8 cellular contexts compared by ENCODE assay signal in the genomic region with DNA sequence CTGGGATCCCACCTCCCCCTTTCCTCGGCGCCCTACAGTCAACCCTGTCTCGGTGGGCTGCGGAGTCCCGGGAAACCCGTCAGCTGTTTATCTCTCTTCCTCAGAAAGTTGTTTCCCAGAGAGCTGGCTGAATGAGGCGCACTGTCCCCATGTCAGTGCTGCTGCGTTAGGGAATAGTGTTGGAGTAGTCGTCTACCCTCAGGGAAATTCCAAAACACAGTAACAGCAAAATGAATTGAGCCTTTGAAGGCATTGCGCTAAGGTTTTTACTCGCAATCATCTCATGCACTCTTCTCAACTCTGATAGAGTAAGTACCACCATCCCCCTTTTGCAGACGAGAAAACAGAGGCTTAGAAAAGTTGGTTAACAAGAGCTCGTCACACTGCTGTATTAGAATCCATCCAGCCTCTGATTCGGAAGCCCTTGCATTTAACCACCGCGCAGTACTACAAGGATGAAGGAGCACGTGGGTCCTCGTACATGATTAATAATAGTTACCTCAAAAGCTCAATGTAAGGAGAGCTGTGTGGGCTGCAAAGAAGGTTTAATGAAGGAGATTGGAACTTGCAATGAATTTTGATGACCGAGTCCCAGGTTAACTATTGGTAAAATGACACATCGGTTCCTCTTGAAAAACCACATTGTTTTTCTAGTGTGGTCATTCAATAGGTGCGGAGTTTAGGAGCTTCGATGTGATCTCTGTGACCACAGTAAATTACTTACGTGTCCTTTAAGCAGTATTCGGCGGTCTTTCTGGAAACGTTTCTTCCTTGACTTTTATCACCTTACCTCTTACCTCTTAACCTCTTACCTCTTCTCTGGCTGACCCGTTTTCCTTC. TPM values are rescaled to one million over a fixed set of nuclear protein-coding genes. Genes with fewer than 3 reads are reported as not detected.
A peak's percentile ranks its signal among the peaks of the same experiment; 100 is the strongest.
DNase-seq lines count a peak whose midpoint lies in the region; ATAC-seq, FAIRE-seq and TF ChIP-seq lines count a peak whose summit lies in the region.

No MANE protein-coding gene starts in this region.

- H3K56ac ChIP-seq in mesendoderm (ENCODE audit: low read length) = peak overlapping the region; percentile 90

- H3K27ac ChIP-seq in A549 (peak overlapping the region; percentile 70 to 81), SU-DHL-6 (ENCODE audit: low read depth, low read length) (peak overlapping the region; percentile 34; the same call in 1 of the 2 replicates), mesendoderm (ENCODE audit: low read depth, low read length) (no peak overlapping the region), tibial artery (peak overlapping the region; percentile 83 to 91)

- peak; percentile 8 to 43; a peak in 5 of 6 replicates for ATAC-seq in A549
- ATAC-seq in HG03060 (IDR thresholded peaks at IDR 0.05; ENCODE audit: low read depth, unreplicated experiment) = peak; percentile 6

- no peak overlapping the region for H3K4ac ChIP-seq in mesendoderm (ENCODE audit: low read depth, low read length)

- FAIRE-seq in A549 (lab: Jason Lieb, UNC) = no peak

- DNase-seq in A549 (ENCODE audit: low read depth in 1 of 2, low spot score in 1 of 2) (peak; percentile 7 to 22), dermis blood vessel endothelial cell (peak; percentile 50), mesendoderm (no peak), tibial artery (no peak), ureter (ENCODE audit: low spot score) (no peak)

- H3K36me3 ChIP-seq in SU-DHL-6 (ENCODE audit: low read length) (no peaks in the 10 kb centered on the region), mesendoderm (ENCODE audit: control insufficient read depth, insufficient read depth, low read length) (no peaks in the 10 kb centered on the region), tibial artery (no peaks in the 10 kb centered on the region)

- H4K8ac ChIP-seq in mesendoderm (ENCODE audit: low read depth, low read length) = no peak overlapping the region

- CTCF ChIA-PET in A549 (lab: Yijun Ruan, JAX) = interaction anchor here (0.6 to 0.9 kb wide), 2 partner anchors 33 to 50 kb away, joined by 3 to 4 read pairs; no protein-coding TSS in a partner anchor

- H3K9me3 ChIP-seq in A549 (no peaks in the 10 kb centered on the region), SU-DHL-6 (ENCODE audit: insufficient read depth, low read length) (no peaks in the 10 kb centered on the region), tibial artery (no peaks in the 10 kb centered on the region)

- H3K4me1 ChIP-seq in A549 = peaks cover 21% of the 10 kb centered on the region; the same call in 2 of the 3 replicates
- no peaks in the 10 kb centered on the region for H3K4me1 ChIP-seq in mesendoderm (ENCODE audit: control insufficient read depth, low read depth, low read length)
- peaks cover 0 to 20% (median 10%) of the 10 kb centered on the region in 4 donors for H3K4me1 ChIP-seq in tibial artery

- H3K9ac ChIP-seq in SU-DHL-6 (ENCODE audit: low read length) (peak overlapping the region; percentile 88), mesendoderm (ENCODE audit: low read length) (peak overlapping the region; percentile 75)

- H3K4me2 ChIP-seq in A549 = peak overlapping the region; percentile 70
- H3K4me2 ChIP-seq in SU-DHL-6 (ENCODE audit: low read depth, low read length, poor library complexity, severe bottlenecking) = peak overlapping the region; percentile 73
- H3K4me2 ChIP-seq in mesendoderm (ENCODE audit: low read length) = peak overlapping the region; percentile 93

- H3K18ac ChIP-seq in mesendoderm (ENCODE audit: low read length) = no peak overlapping the region

- H2BK120ac ChIP-seq in mesendoderm (ENCODE audit: low read depth, low read length) = no peak overlapping the region

- H3K27me3 ChIP-seq in SU-DHL-6 (ENCODE audit: low read length) (no peaks in the 10 kb centered on the region), mesendoderm (ENCODE audit: insufficient read depth, low read length, poor library complexity) (no peaks in the 10 kb centered on the region), tibial artery (no peaks in the 10 kb centered on the region)

- H3K79me1 ChIP-seq in mesendoderm (ENCODE audit: low read length) = no peaks in the 10 kb centered on the region

- 0 out of 5 replicates have a peak, but pooled peaks of 1 of the 2 experiments have one; percentile 8 for TF ChIP-seq RAD21 in A549 (conservative IDR thresholded peaks at IDR 0.05 in 1 of 2, IDR thresholded peaks at IDR 0.05 in 1 of 2)

- H2BK5ac ChIP-seq in mesendoderm (ENCODE audit: low read length) = no peak overlapping the region

- H3F3A ChIP-seq in SU-DHL-6 (ENCODE audit: insufficient read depth) = no peaks in the 10 kb centered on the region

- H3K79me2 ChIP-seq in SU-DHL-6 (ENCODE audit: insufficient read depth, low read length) (peaks cover 32% of the 10 kb centered on the region), mesendoderm (ENCODE audit: control insufficient read depth, insufficient read depth, low read length) (no peaks in the 10 kb centered on the region)

- WGBS in A549 (ENCODE audit: missing lambda C conversion rate) = 1% methylated on average over 27 of the region's 27 CpGs
- 100% methylated on average over 1 of the region's 27 CpGs for WGBS in mesendoderm (ENCODE audit: extremely low coverage, insufficient coverage, low lambda C conversion rate)

- POLR2A ChIA-PET in A549 (lab: Yijun Ruan, JAX) = interaction anchor here (0.8 to 1.9 kb wide), 4 partner anchors 9 to 180 kb away, joined by 3 to 9 read pairs (median 5); no protein-coding TSS in a partner anchor

- no peak for TF ChIP-seq CTCF in A549 (IDR thresholded peaks at IDR 0.05)
- no peak for TF ChIP-seq CTCF in SU-DHL-6 (IDR thresholded peaks at IDR 0.05; ENCODE audit: insufficient read depth, low read length, poor library complexity, severe bottlenecking)
- no peak for TF ChIP-seq CTCF in tibial artery (IDR thresholded peaks at IDR 0.05)

- no peak overlapping the region for H2AK5ac ChIP-seq in mesendoderm (ENCODE audit: low read length)

- peak overlapping the region; percentile 96 for H2AFZ ChIP-seq in SU-DHL-6 (ENCODE audit: low read depth, low read length, severe bottlenecking)

- H3K4me3 ChIP-seq in A549 (peak overlapping the region; percentile 54), GM08714 (ENCODE audit: low read length) (peak overlapping the region; percentile 89), SU-DHL-6 (ENCODE audit: insufficient read depth, low read length, poor library complexity, severe bottlenecking) (peak overlapping the region; percentile 82), mesendoderm (ENCODE audit: low read length) (peak overlapping the region; percentile 92), tibial artery (peak overlapping the region; percentile 79 to 82)

- no peak for TF ChIP-seq EP300 in A549 (IDR thresholded peaks at IDR 0.05)

- intact Hi-C loops in tibial artery (cut with DNase I; ENCODE audit: low total_unique reads) = loop anchor here (10.0 kb wide), 1 partner anchor 399 kb away; a partner anchor contains a TSS

- H3K23ac ChIP-seq in mesendoderm (ENCODE audit: low read length) = no peak overlapping the region

- peak; percentile 65 for TF ChIP-seq POLR2A in A549 (IDR thresholded peaks at IDR 0.05; ENCODE audit: low read length)

- no peak overlapping the region for H4K5ac ChIP-seq in mesendoderm (ENCODE audit: low read length)

- H3K9me2 ChIP-seq in SU-DHL-6 (replicated peaks; ENCODE audit: insufficient read depth, low read length) = no peaks in the 10 kb centered on the region

- no peak overlapping the region for H2BK15ac ChIP-seq in mesendoderm (replicated peaks; ENCODE audit: low read depth)

- no peaks in the 10 kb centered on the region for H4K20me1 ChIP-seq in SU-DHL-6 (ENCODE audit: low read depth, low read length)

TF ChIP-seq in A549, 52 proteins besides CTCF, POLR2A, EP300 and RAD21 (continues in another document):
- TF ChIP-seq, protein P1, sequence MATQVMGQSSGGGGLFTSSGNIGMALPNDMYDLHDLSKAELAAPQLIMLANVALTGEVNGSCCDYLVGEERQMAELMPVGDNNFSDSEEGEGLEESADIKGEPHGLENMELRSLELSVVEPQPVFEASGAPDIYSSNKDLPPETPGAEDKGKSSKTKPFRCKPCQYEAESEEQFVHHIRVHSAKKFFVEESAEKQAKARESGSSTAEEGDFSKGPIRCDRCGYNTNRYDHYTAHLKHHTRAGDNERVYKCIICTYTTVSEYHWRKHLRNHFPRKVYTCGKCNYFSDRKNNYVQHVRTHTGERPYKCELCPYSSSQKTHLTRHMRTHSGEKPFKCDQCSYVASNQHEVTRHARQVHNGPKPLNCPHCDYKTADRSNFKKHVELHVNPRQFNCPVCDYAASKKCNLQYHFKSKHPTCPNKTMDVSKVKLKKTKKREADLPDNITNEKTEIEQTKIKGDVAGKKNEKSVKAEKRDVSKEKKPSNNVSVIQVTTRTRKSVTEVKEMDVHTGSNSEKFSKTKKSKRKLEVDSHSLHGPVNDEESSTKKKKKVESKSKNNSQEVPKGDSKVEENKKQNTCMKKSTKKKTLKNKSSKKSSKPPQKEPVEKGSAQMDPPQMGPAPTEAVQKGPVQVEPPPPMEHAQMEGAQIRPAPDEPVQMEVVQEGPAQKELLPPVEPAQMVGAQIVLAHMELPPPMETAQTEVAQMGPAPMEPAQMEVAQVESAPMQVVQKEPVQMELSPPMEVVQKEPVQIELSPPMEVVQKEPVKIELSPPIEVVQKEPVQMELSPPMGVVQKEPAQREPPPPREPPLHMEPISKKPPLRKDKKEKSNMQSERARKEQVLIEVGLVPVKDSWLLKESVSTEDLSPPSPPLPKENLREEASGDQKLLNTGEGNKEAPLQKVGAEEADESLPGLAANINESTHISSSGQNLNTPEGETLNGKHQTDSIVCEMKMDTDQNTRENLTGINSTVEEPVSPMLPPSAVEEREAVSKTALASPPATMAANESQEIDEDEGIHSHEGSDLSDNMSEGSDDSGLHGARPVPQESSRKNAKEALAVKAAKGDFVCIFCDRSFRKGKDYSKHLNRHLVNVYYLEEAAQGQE (IDR thresholded peaks at IDR 0.05) = peak; percentile 7; the same call in 1 of the 2 replicates
- TF ChIP-seq NR3C1 (IDR thresholded peaks at IDR 0.05) (no peak), KDM1A (IDR thresholded peaks at IDR 0.05; ENCODE audit: low read depth) (peak; percentile 86; the same call in 1 of the 2 replicates), ZC3H11A (IDR thresholded peaks at IDR 0.05) (no peak), RFX5 (IDR thresholded peaks at IDR 0.05) (0 out of 2 replicates have a peak, but pooled peaks have one; percentile 11), MAZ (IDR thresholded peaks at IDR 0.05; ENCODE audit: borderline replicate concordance, low read depth, low read length) (no peak)
- TF ChIP-seq, protein P2, sequence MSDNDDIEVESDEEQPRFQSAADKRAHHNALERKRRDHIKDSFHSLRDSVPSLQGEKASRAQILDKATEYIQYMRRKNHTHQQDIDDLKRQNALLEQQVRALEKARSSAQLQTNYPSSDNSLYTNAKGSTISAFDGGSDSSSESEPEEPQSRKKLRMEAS (IDR thresholded peaks at IDR 0.05) = peak; percentile 39; the same call in 1 of the 2 replicates

RNA-seq across cellular contexts. Expression of a gene that starts 0.8 kb away (rescaled TPM):
- polyA plus RNA-seq in A549 (2011; rRNA removed) = 24.2 and 26.1 TPM in 2 replicates
- 2.7 and 3.9 TPM in 2 replicates for polyA plus RNA-seq in A549 (2012; cell fraction: cytosol; rRNA removed)
- 2.1 and 2.2 TPM in 2 replicates for polyA plus RNA-seq in A549 (2012; cell fraction: nucleus; rRNA removed)
- polyA plus RNA-seq in A549 (2017; fragmentation: RNase III; extraction: RNeasy Plus Mini Kit Qiagen cat#74134 plus additional on column Dnase treatment) = 10.5 to 11.0 TPM (median 10.6 TPM) in 3 replicates
- polyA minus RNA-seq in A549 (2011; rRNA and poly(A)+ RNA removed) = 34.7 and 47.2 TPM in 2 replicates
- total RNA-seq in dermis blood vessel endothelial cell = 88.3 and 99.5 TPM in 2 replicates
- polyA plus RNA-seq in mesendoderm (2013, experiment 1 of 2) = 7.4 TPM
- 8.0 TPM for polyA plus RNA-seq in mesendoderm (2013, experiment 2 of 2)
- total RNA-seq in ureter = 35.4 TPM

Comparison
In these comparisons a context has a peak if more than half of its experiments do, and no peak if none do; other contexts are left out.
1. DNase-seq: peak in A549 (2 of 2) and dermis blood vessel endothelial cell (single experiment); none in mesendoderm (single experiment), tibial artery (0 of 2) and ureter (single experiment).
2. Peak in every context shown above with its lines, with median percentiles within 50 percentile points of each other: H3K4me2 ChIP-seq and H3K4me3 ChIP-seq.